Comparison of ENCODE assay signal across 1 cellular context in genomic region chr7:151346180-151346769, GRCh38.
TF ChIP-seq lines count a peak whose summit lies in the region.

No MANE protein-coding gene starts in this region.

TF ChIP-seq in SK-N-SH, 30 proteins besides CTCF, POLR2A, EP300 and RAD21:
- TF ChIP-seq PBX3 (IDR thresholded peaks at IDR 0.05): peak; percentile 87
- TF ChIP-seq TCF12 (IDR thresholded peaks at IDR 0.05): peak; percentile 88
- no peak for TF ChIP-seq SIN3A (IDR thresholded peaks at IDR 0.05; ENCODE audit: borderline replicate concordance, low read depth, low read length)
- 0 out of 2 replicates have a peak, but pooled peaks have one; percentile 18 for TF ChIP-seq TEAD4 (IDR thresholded peaks at IDR 0.05; ENCODE audit: borderline replicate concordance, insufficient read depth)
- TF ChIP-seq GABPA (IDR thresholded peaks at IDR 0.05; ENCODE audit: low read depth): no peak
- peak; percentile 78 for TF ChIP-seq JUND (IDR thresholded peaks at IDR 0.05)
- TF ChIP-seq NFIC (IDR thresholded peaks at IDR 0.05; ENCODE audit: borderline replicate concordance): peak; percentile 93
- TF ChIP-seq EZH2phosphoT487 (IDR thresholded peaks at IDR 0.05; ENCODE audit: borderline replicate concordance, low read depth): no peak
- no peak for TF ChIP-seq MEF2A (IDR thresholded peaks at IDR 0.05; ENCODE audit: borderline replicate concordance, low read depth)
- TF ChIP-seq NRF1 (IDR thresholded peaks at IDR 0.05; ENCODE audit: low read depth, low read length): no peak
- no peak for TF ChIP-seq FOXJ3 (CRISPR knock-in tag; IDR thresholded peaks at IDR 0.05)
- TF ChIP-seq RXRA (IDR thresholded peaks at IDR 0.05; ENCODE audit: borderline replicate concordance, low read depth): 0 out of 2 replicates have a peak, but pooled peaks have one; percentile 18
- peak; percentile 12 for TF ChIP-seq CHD2 (IDR thresholded peaks at IDR 0.05; ENCODE audit: low read length, partially characterized antibody)
- peak; percentile 69; the same call in 1 of the 2 replicates for TF ChIP-seq FOSL2 (IDR thresholded peaks at IDR 0.05; ENCODE audit: borderline replicate concordance, low read depth)
